1 cellular context compared by ENCODE assay signal in the genomic region with DNA sequence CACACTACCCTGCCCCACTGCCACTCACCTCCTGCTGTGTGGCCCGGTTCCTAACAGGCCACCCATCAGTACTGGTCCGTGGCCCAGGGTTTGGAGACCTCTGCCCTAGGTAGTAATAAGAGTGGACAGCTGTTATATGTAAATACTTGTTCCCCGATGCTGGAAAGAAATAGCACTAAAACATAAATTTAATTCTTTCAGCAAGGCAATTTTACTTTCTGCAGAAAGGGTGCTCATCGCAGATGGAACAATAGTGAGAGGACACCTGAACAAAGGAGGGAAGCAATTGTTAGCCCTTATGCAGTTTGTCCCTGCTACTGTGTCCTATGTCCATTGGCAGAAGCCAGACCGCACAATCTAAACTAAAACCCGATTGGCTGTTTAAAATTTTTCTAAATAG.
TF ChIP-seq lines count a peak whose summit lies in the region.

No MANE protein-coding gene starts in this region.

TF ChIP-seq in K562, 482 proteins besides CTCF, POLR2A, EP300 and RAD21:
- TF ChIP-seq BRD4 (IDR thresholded peaks at IDR 0.05) (no peak), ZNF561 (CRISPR knock-in tag; conservative IDR thresholded peaks at IDR 0.05) (0 out of 2 replicates have a peak, but pooled peaks have one; percentile 62), CBX3 (IDR thresholded peaks at IDR 0.05; ENCODE audit: borderline replicate concordance in 1 of 2, low read length in 2 of 2) (peak in 1 of 2 experiments; percentile 87; a peak in 1 of 3 replicates), ZNF143 (CRISPR knock-in tag; IDR thresholded peaks at IDR 0.05) (no peak), NCOR1 (IDR thresholded peaks at IDR 0.05) (no peak), ZNF449 (CRISPR knock-in tag; IDR thresholded peaks at IDR 0.05) (no peak), UBTF (IDR thresholded peaks at IDR 0.05; ENCODE audit: borderline replicate concordance in 1 of 2, low read depth in 2 of 2, low read length in 2 of 2) (no peak), POU5F1 (IDR thresholded peaks at IDR 0.05; ENCODE audit: borderline replicate concordance, low read depth, low read length, partially characterized antibody) (no peak)
- TF ChIP-seq, protein P1, sequence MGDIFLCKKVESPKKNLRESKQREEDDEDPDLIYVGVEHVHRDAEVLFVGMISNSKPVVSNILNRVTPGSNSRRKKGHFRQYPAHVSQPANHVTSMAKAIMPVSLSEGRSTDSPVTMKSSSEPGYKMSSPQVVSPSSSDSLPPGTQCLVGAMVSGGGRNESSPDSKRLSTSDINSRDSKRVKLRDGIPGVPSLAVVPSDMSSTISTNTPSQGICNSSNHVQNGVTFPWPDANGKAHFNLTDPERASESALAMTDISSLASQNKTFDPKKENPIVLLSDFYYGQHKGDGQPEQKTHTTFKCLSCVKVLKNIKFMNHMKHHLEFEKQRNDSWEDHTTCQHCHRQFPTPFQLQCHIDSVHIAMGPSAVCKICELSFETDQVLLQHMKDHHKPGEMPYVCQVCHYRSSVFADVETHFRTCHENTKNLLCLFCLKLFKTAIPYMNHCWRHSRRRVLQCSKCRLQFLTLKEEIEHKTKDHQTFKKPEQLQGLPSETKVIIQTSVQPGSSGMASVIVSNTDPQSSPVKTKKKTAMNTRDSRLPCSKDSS (IDR thresholded peaks at IDR 0.05; ENCODE audit: low read depth, partially characterized antibody): peak; percentile 62
